ENCODE assay signal across 23 cellular contexts in the genomic region with DNA sequence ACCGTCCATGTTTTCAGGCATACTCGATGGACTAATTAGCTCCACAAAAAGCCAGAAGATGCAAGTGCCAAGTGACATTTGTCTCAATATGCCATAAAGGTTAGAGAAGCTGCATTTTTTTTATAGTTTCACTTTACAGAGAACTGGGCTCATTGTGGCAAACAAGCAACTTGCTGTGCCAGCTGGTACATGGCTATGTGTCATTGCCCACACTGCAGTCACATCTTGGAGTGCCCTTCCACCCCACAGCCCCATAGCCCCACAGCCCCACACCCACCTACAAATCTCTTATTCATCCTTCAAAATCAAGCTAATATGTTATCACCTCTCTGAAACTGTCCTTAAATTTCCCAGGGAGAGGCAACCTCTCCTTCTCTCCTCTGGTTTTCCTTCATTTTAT.
A peak's percentile ranks its signal among the peaks of the same experiment; 100 is the strongest.
DNase-seq lines count a peak whose midpoint lies in the region; ATAC-seq and TF ChIP-seq lines count a peak whose summit lies in the region.
"Had no signal": no experiment of that assay in that cellular context is flagged by ENCODE, and none has a peak within 500 bp of the region (broad histone marks: within the 10 kb centered on the region; RNA-seq: fewer than 3 reads in every experiment).

No MANE protein-coding gene starts in this region.

- TF ChIP-seq EP300 in tibial nerve (IDR thresholded peaks at IDR 0.05) = no peak

- H3K27me3 ChIP-seq in tibial nerve = no peaks in the 10 kb centered on the region
- no peaks in the 10 kb centered on the region for H3K27me3 ChIP-seq in esophagus squamous epithelium
- H3K27me3 ChIP-seq: ascending aorta, heart right ventricle, upper lobe of left lung had no signal

- intact Hi-C loops in esophagus squamous epithelium (cut with DNase I) = no loop called here

- no peak for TF ChIP-seq CTCF in tibial nerve (IDR thresholded peaks at IDR 0.05)
- no peak for TF ChIP-seq CTCF in esophagus squamous epithelium (IDR thresholded peaks at IDR 0.05)

- H3K27me3 Mint-ChIP-seq in stimulated activated naive CD8-positive, alpha-beta T cell treated with anti-CD3 and anti-CD28 coated beads, Interleukin-15, amount 100 ng/mL, for 72 hours = no peaks in the 10 kb centered on the region
- H3K27me3 Mint-ChIP-seq in activated CD8-positive, alpha-beta memory T cell treated with anti-CD3 and anti-CD28 coated beads, Interleukin-2, amount 10 ng/mL, durations not matched to agents 7 days and 5 days = no peaks in the 10 kb centered on the region
- H3K27me3 Mint-ChIP-seq: B cell; stimulated activated naive CD8-positive, alpha-beta T cell treated with anti-CD3 and anti-CD28 coated beads, Interleukin-15, Interleukin-2, amounts not matched to agents 100 ng/mL and 50 ng/mL, for 24 hours had no signal

- no peak for TF ChIP-seq POLR2A in tibial nerve (IDR thresholded peaks at IDR 0.05)
- TF ChIP-seq POLR2A in esophagus squamous epithelium (IDR thresholded peaks at IDR 0.05) = no peak

- H3K4me1 Mint-ChIP-seq in stimulated activated naive CD8-positive, alpha-beta T cell treated with anti-CD3 and anti-CD28 coated beads, Interleukin-15, amount 100 ng/mL, for 72 hours = peaks cover 10% of the 10 kb centered on the region
- H3K4me1 Mint-ChIP-seq in activated CD8-positive, alpha-beta memory T cell treated with anti-CD3 and anti-CD28 coated beads, Interleukin-2, amount 10 ng/mL, durations not matched to agents 7 days and 5 days = peaks cover 18% of the 10 kb centered on the region
- H3K4me1 Mint-ChIP-seq: B cell had no signal

- peaks cover 0 to 5% (median 2%) of the 10 kb centered on the region in 4 donors for H3K9me3 ChIP-seq in tibial nerve
- H3K9me3 ChIP-seq in esophagus squamous epithelium = no peaks in the 10 kb centered on the region
- H3K9me3 ChIP-seq: ascending aorta, upper lobe of left lung had no signal

- peaks cover 27% of the 10 kb centered on the region for H3K36me3 Mint-ChIP-seq in activated CD8-positive, alpha-beta memory T cell treated with anti-CD3 and anti-CD28 coated beads, Interleukin-2, amount 10 ng/mL, durations not matched to agents 7 days and 5 days

- 43 to 48% methylated on average over 2 of the region's 2 CpGs for WGBS in tibial nerve, 2 donors
- WGBS in esophagus squamous epithelium, 2 donors = 62 to 74% methylated on average over 2 of the region's 2 CpGs

- CTCF ChIA-PET in activated CD8-positive, alpha-beta memory T cell treated with anti-CD3 and anti-CD28 coated beads, Interleukin-2, amount 10 ng/mL, durations not matched to agents 7 days and 5 days (lab: Charles Lee) = no interaction called here

- H3K4me3 ChIP-seq in tibial nerve (peak overlapping the region in 2 of 4 donors; percentile 3 to 10), esophagus squamous epithelium (no peak overlapping the region)
- H3K4me3 ChIP-seq: ascending aorta, heart right ventricle, upper lobe of left lung had no signal

- H3K36me3 ChIP-seq in tibial nerve = no peaks in the 10 kb centered on the region
- H3K36me3 ChIP-seq in esophagus squamous epithelium = no peaks in the 10 kb centered on the region
- H3K36me3 ChIP-seq: ascending aorta, heart right ventricle, upper lobe of left lung had no signal

- ATAC-seq in stimulated activated naive CD8-positive, alpha-beta T cell treated with anti-CD3 and anti-CD28 coated beads, Interleukin-15, Interleukin-2, amounts not matched to agents 100 U/mL and 50 U/mL, for 24 hours = peak; percentile 61
- ATAC-seq in stimulated activated naive CD8-positive, alpha-beta T cell treated with anti-CD3 and anti-CD28 coated beads, Interleukin-15, amount 100 ng/mL, for 72 hours = no peak
- ATAC-seq in activated CD8-positive, alpha-beta memory T cell treated with anti-CD3 and anti-CD28 coated beads, Interleukin-2, amount 10 ng/mL, durations not matched to agents 7 days and 5 days = no peak
- ATAC-seq: heart right ventricle had no signal

- H3K27ac Mint-ChIP-seq in stimulated activated naive CD8-positive, alpha-beta T cell treated with anti-CD3 and anti-CD28 coated beads, Interleukin-15, amount 100 ng/mL, for 72 hours = peak overlapping the region in 1 of 2 donors; percentile 33
- no peak overlapping the region for H3K27ac Mint-ChIP-seq in activated CD8-positive, alpha-beta memory T cell treated with anti-CD3 and anti-CD28 coated beads, Interleukin-2, amount 10 ng/mL, durations not matched to agents 7 days and 5 days
- H3K27ac Mint-ChIP-seq: B cell; progenitor cell of endocrine pancreas; stimulated activated naive CD8-positive, alpha-beta T cell treated with anti-CD3 and anti-CD28 coated beads, Interleukin-15, Interleukin-2, amounts not matched to agents 100 ng/mL and 50 ng/mL, for 24 hours had no signal

- no peak overlapping the region for H3K4me3 Mint-ChIP-seq in stimulated activated naive CD8-positive, alpha-beta T cell treated with anti-CD3 and anti-CD28 coated beads, Interleukin-15, amount 100 ng/mL, for 72 hours
- no peak overlapping the region for H3K4me3 Mint-ChIP-seq in activated CD8-positive, alpha-beta memory T cell treated with anti-CD3 and anti-CD28 coated beads, Interleukin-2, amount 10 ng/mL, durations not matched to agents 7 days and 5 days
- H3K4me3 Mint-ChIP-seq: B cell; nephron; stimulated activated naive CD8-positive, alpha-beta T cell treated with anti-CD3 and anti-CD28 coated beads, Interleukin-15, Interleukin-2, amounts not matched to agents 100 ng/mL and 50 ng/mL, for 24 hours had no signal

- H3K4me1 ChIP-seq in tibial nerve (peaks cover 0 to 31% (median 0%) of the 10 kb centered on the region in 4 donors), esophagus squamous epithelium (no peaks in the 10 kb centered on the region)
- H3K4me1 ChIP-seq: ascending aorta had no signal

- no peaks in the 10 kb centered on the region for H3K9me3 Mint-ChIP-seq in stimulated activated naive CD8-positive, alpha-beta T cell treated with anti-CD3 and anti-CD28 coated beads, Interleukin-15, amount 100 ng/mL, for 72 hours
- no peaks in the 10 kb centered on the region for H3K9me3 Mint-ChIP-seq in activated CD8-positive, alpha-beta memory T cell treated with anti-CD3 and anti-CD28 coated beads, Interleukin-2, amount 10 ng/mL, durations not matched to agents 7 days and 5 days (ENCODE audit: low read depth)

- peak; percentile 12 for DNase-seq in NCI-H2171 treated with DMSO at 0.1 percent for 48 hours (lab: John Stamatoyannopoulos, UW)
- no peak for DNase-seq in NCI-H2171 (lab: John Stamatoyannopoulos, UW)
- no peak for DNase-seq in stimulated activated naive CD8-positive, alpha-beta T cell treated with anti-CD3 and anti-CD28 coated beads, Interleukin-15, Interleukin-2, amounts not matched to agents 100 U/mL and 50 U/mL, for 24 hours
- DNase-seq in stimulated activated naive CD8-positive, alpha-beta T cell treated with anti-CD3 and anti-CD28 coated beads, Interleukin-15, amount 100 ng/mL, for 72 hours = no peak
- peak; percentile 17 for DNase-seq in medulla oblongata (ENCODE audit: extremely low spot score)
- no peak for DNase-seq in tibial nerve (ENCODE audit: low spot score in 2 of 2)
- no peak for DNase-seq in esophagus squamous epithelium (lab: John Stamatoyannopoulos, UW)
- no peak for DNase-seq in activated CD8-positive, alpha-beta memory T cell treated with anti-CD3 and anti-CD28 coated beads, Interleukin-2, amount 10 ng/mL, durations not matched to agents 7 days and 5 days
- DNase-seq: 8988T; activated CD8-positive, alpha-beta memory T cell treated with anti-CD3 and anti-CD28 coated beads, Interleukin-2, amount 50 U/mL, for 48 hours; activated naive CD4-positive, alpha-beta T cell; dermis blood vessel endothelial cell; DMS79; heart right ventricle; NCI-H1930; NCI-H82; SHP77 treated with DMSO at 0.1 percent for 48 hours; upper lobe of left lung had no signal

- H3K27ac ChIP-seq in tibial nerve = peak overlapping the region; percentile 41 to 86 (median 72)
- no peak overlapping the region for H3K27ac ChIP-seq in esophagus squamous epithelium
- H3K27ac ChIP-seq: ascending aorta, heart right ventricle, upper lobe of left lung had no signal

Comparison
In these comparisons a context has a peak if more than half of its experiments do, and no peak if none do; other contexts are left out.
1. DNase-seq: peak in NCI-H2171 treated with DMSO at 0.1 percent for 48 hours (single experiment) and medulla oblongata (single experiment); none in NCI-H2171 (single experiment), stimulated activated naive CD8-positive, alpha-beta T cell treated with anti-CD3 and anti-CD28 coated beads, Interleukin-15, Interleukin-2, amounts not matched to agents 100 U/mL and 50 U/mL, for 24 hours (single experiment), stimulated activated naive CD8-positive, alpha-beta T cell treated with anti-CD3 and anti-CD28 coated beads, Interleukin-15, amount 100 ng/mL, for 72 hours (0 of 2), tibial nerve (0 of 2), esophagus squamous epithelium (single experiment) and activated CD8-positive, alpha-beta memory T cell treated with anti-CD3 and anti-CD28 coated beads, Interleukin-2, amount 10 ng/mL, durations not matched to agents 7 days and 5 days (single experiment).
2. H3K27ac ChIP-seq: peak in tibial nerve (4 of 4); none in esophagus squamous epithelium (0 of 4).